8 cellular contexts compared by ENCODE assay signal in the genomic region with DNA sequence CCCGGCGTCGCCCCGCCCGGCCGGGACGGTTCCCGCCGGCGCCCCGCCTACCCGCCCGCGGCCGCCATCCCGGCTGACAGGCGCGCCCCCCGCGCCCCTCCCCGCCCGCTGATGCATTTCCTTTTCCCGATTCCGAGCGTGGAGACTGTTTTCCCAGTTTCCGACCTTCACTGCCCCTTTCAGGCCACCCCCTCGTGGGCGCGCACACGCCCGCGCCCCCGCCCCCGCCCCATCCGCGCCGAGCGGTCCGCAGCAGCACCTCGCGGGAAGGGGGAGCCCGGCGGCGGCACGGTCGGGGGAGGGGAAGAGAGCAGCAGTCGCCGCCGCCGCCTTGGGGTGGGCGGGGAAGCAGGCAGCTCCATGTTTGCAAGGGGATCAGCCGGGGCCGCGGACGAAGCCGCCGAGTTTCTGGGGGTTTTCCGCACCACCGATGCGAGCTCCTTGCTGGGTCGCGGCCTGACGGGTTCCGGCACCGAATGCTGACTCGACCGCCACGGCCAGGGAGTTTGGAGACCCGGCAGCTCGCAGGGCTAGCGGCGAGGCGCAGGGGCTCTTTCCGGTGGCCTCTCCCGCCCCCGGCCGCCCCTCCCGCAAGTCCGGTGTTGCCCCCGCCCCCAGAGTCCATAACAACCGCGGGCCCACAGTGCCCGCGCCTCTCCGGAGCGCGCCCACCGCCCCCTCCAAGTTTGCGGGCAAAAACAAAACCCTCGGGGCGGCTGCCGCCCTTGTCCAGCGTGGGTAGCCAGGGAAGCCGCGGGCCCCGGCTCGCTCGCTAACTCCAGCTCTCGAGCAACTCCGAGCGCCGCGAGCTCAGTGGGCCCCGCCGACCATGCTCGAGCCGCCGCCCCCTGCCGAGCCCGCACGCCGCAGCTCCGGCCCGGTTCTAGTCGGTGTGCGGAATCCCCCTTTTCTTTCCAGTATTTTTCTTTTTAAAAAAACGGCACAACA. TPM values are rescaled to one million over a fixed set of nuclear protein-coding genes. Genes with fewer than 3 reads are reported as not detected.
DNase-seq lines count a peak whose midpoint lies in the region; ATAC-seq and TF ChIP-seq lines count a peak whose summit lies in the region.

No MANE protein-coding gene starts in this region.

- CTCF ChIA-PET in A673 (lab: Charles Lee) (interaction anchor here (1.8 to 4.4 kb wide), 2 partner anchors 87 kb away, joined by 4 to 21 read pairs; a partner anchor contains a TSS), RWPE1 (lab: Yijun Ruan, JAX) (interaction anchor here (0.6 to 0.7 kb wide), 2 partner anchors 183 to 258 kb away, joined by 3 to 6 read pairs; no protein-coding TSS in a partner anchor)

- H3K18ac ChIP-seq in H9 (ENCODE audit: insufficient read length, low read depth, low read length): no peak overlapping the region

- no peak overlapping the region for H3K23ac ChIP-seq in H9 (ENCODE audit: insufficient read length, low read depth, low read length)

- no peaks in the 10 kb centered on the region for H3K27me3 ChIP-seq in A673 (replicated peaks; ENCODE audit: insufficient read depth, low read depth, low read length, poor library complexity)
- no peaks in the 10 kb centered on the region for H3K27me3 ChIP-seq in H9 (ENCODE audit: insufficient read depth, low read length)
- H3K27me3 ChIP-seq in transverse colon: no peaks in the 10 kb centered on the region

- H3K9me3 ChIP-seq in A673 (ENCODE audit: low read depth, low read length, poor library complexity, severe bottlenecking): no peaks in the 10 kb centered on the region
- H3K9me3 ChIP-seq in H9 (ENCODE audit: control insufficient read depth, low read depth, low read length): no peaks in the 10 kb centered on the region
- H3K9me3 ChIP-seq in transverse colon: no peaks in the 10 kb centered on the region

- H3K27ac ChIP-seq in A673 (ENCODE audit: low read depth, low read length, poor library complexity, severe bottlenecking): peak overlapping the region; percentile 94
- no peak overlapping the region for H3K27ac ChIP-seq in H9 (ENCODE audit: insufficient read length, low read depth, low read length)
- peak overlapping the region; percentile 99 for H3K27ac ChIP-seq in RWPE1
- peak overlapping the region; percentile 98 to 99 (median 98) for H3K27ac ChIP-seq in transverse colon

- no peak overlapping the region for H3K4ac ChIP-seq in H9 (ENCODE audit: low read depth, low read length)

- peaks cover 2% of the 10 kb centered on the region; the same call in 1 of the 2 replicates for H3K79me2 ChIP-seq in H9 (ENCODE audit: insufficient read depth, low read length)

- H3K4me2 ChIP-seq in H9 (ENCODE audit: insufficient read depth, insufficient read length, low read length): peak overlapping the region; percentile 79

- H3K56ac ChIP-seq in H9 (ENCODE audit: insufficient read length, low read depth, low read length): no peak overlapping the region

- H3K4me1 ChIP-seq in A673 (ENCODE audit: insufficient read depth, low read length, poor library complexity, severe bottlenecking): peaks cover under 1% of the 10 kb centered on the region
- no peaks in the 10 kb centered on the region for H3K4me1 ChIP-seq in H9 (ENCODE audit: insufficient read depth, low read length)
- peaks cover under 1 to 22% (median 17%) of the 10 kb centered on the region in 4 donors for H3K4me1 ChIP-seq in transverse colon

- no peak for ATAC-seq in GM18519 (IDR thresholded peaks at IDR 0.05; ENCODE audit: low FRiP score, unreplicated experiment)

- no peak overlapping the region for H3T11ph ChIP-seq in H9 (ENCODE audit: low read length)

- H3K36me3 ChIP-seq in A673 (ENCODE audit: insufficient read depth, low read length, poor library complexity, severe bottlenecking): no peaks in the 10 kb centered on the region
- no peaks in the 10 kb centered on the region for H3K36me3 ChIP-seq in transverse colon

- peaks cover 4% of the 10 kb centered on the region for H3K27me3 Mint-ChIP-seq in H9 (ENCODE audit: low read depth)

- H2BK5ac ChIP-seq in H9 (ENCODE audit: insufficient read length, low read length): no peak overlapping the region

- H3K27ac Mint-ChIP-seq in H9: peak overlapping the region; percentile 39 to 87 (median 70); a peak in 6 of 7 replicates

- no TSS peak for BruUV-seq in A673 (replicated peaks; lab: Mats Ljungman, UMichigan)

- TF ChIP-seq CTCF in A673 (conservative IDR thresholded peaks at IDR 0.05; ENCODE audit: low read depth, low read length) (no peak), H9 (conservative IDR thresholded peaks at IDR 0.05) (no peak), RWPE1 (conservative IDR thresholded peaks at IDR 0.05; ENCODE audit: low read depth) (no peak), transverse colon (IDR thresholded peaks at IDR 0.05) (no peak)

- no peaks in the 10 kb centered on the region for H4K20me1 ChIP-seq in H9 (ENCODE audit: control insufficient read depth, insufficient read depth, insufficient read length)

- H2BK20ac ChIP-seq in H9 (ENCODE audit: low read depth, low read length, poor library complexity, severe bottlenecking): no peak overlapping the region

- H3K4me3 Mint-ChIP-seq in H9: peak overlapping the region; percentile 78 to 89

- H2BK12ac ChIP-seq in H9 (ENCODE audit: insufficient read length, low read depth, low read length): no peak overlapping the region

- no peak overlapping the region for H4K5ac ChIP-seq in H9 (ENCODE audit: insufficient read length, low read depth, low read length)

- no peak for TF ChIP-seq POLR2A in transverse colon (IDR thresholded peaks at IDR 0.05)

- H3K36me3 Mint-ChIP-seq in H9 (ENCODE audit: insufficient read depth in 1 of 3, low read depth in 3 of 3): no peaks in the 10 kb centered on the region

- no peak overlapping the region for H2BK15ac ChIP-seq in H9 (ENCODE audit: low read depth, low read length)

- in situ Hi-C loops in transverse colon (cut with MboI; ENCODE audit: low pct_ligation_motif_present in 1 of 4, low pct_unique_long_range_greater_than_20kb in 1 of 4, low sequenced_read_pairs in 3 of 4): loop anchor here in 1 of 4 donors (10.0 kb wide), 1 partner anchor 90 kb away; a partner anchor contains a TSS

- intact Hi-C loops in A673 (cut with micrococcal nuclease; ENCODE audit: unreplicated experiment): loop anchor here (5.0 kb wide), 3 partner anchors 143 to 188 kb away; a partner anchor contains a TSS
- intact Hi-C loops in head of caudate nucleus (cut with DNase I): loop anchor here (2.0 to 10.0 kb wide), 3 partner anchors 86 to 190 kb away; a partner anchor contains a TSS
- intact Hi-C loops in posterior cingulate gyrus (cut with DNase I): loop anchor here (2.0 to 5.0 kb wide), 3 partner anchors 87 to 173 kb away; a partner anchor contains a TSS
- intact Hi-C loops in transverse colon (cut with DNase I; ENCODE audit: low total_unique reads): loop anchor here (5.0 kb wide), 1 partner anchor 123 kb away; a partner anchor contains a TSS

- peak overlapping the region; percentile 81 for H3K4me3 ChIP-seq in A673 (ENCODE audit: low read depth, low read length, poor library complexity, severe bottlenecking)
- H3K4me3 ChIP-seq in transverse colon: peak overlapping the region; percentile 63 to 83 (median 80)

- DNase-seq in A673 (ENCODE audit: low spot score) (peak; percentile 78), H9 (peak; percentile 65), RWPE1 (ENCODE audit: low spot score) (peak; percentile 50), activated gamma-delta T cell treated with Interleukin-2 at 50 U/mL for 16 hours (peak; percentile 76), head of caudate nucleus (peak in 34 of 42 donors; percentile 2 to 91 (median 74)), posterior cingulate gyrus (peak in 8 of 10 donors; percentile 29 to 94 (median 74)), transverse colon (peak; percentile 75)

- no peaks in the 10 kb centered on the region; a peak in 1 of 5 replicates for H3K9me3 Mint-ChIP-seq in H9

- H2AK5ac ChIP-seq in H9 (ENCODE audit: insufficient read length, low read length): no peak overlapping the region

- H4K8ac ChIP-seq in H9 (replicated peaks; ENCODE audit: insufficient read length, low read depth, low read length): no peak overlapping the region

- no peak for TF ChIP-seq EP300 in transverse colon (IDR thresholded peaks at IDR 0.05; ENCODE audit: low read depth)

- peak overlapping the region; percentile 72 for H3K9ac ChIP-seq in H9 (ENCODE audit: extremely low read depth, insufficient read length, low read length)

- H3K79me1 ChIP-seq in H9 (ENCODE audit: insufficient read depth, low read depth, low read length, poor library complexity, severe bottlenecking): no peaks in the 10 kb centered on the region

- H2BK120ac ChIP-seq in H9 (ENCODE audit: low read depth, low read length, poor library complexity, severe bottlenecking): no peak overlapping the region

- WGBS in H9 (ENCODE audit: extremely low coverage, insufficient read length, low lambda C conversion rate): no CpG with 5 or more reads among the region's 117 CpGs
- WGBS in transverse colon (ENCODE audit: low coverage in 1 of 2), 2 donors: 0% methylated on average over 45 of the region's 117 CpGs; no CpG with 5 or more reads in 1 of the 2 donors

- no peak overlapping the region for H2AFZ ChIP-seq in H9 (ENCODE audit: low read length)

- H3K4me1 Mint-ChIP-seq in H9: peaks cover 21 to 28% of the 10 kb centered on the region in 2 experiments

- no peak overlapping the region for H4K91ac ChIP-seq in H9 (ENCODE audit: insufficient read length, low read depth, low read length)

- no peak overlapping the region; the same call in 1 of the 2 replicates for H3K14ac ChIP-seq in H9 (ENCODE audit: insufficient read depth, low read length)

- POLR2A ChIA-PET in A673 (lab: Charles Lee; ENCODE audit: low non-redundant PET): interaction anchor here (0.5 to 0.7 kb wide), 5 partner anchors 74 to 253 kb away, joined by 3 to 9 read pairs (median 5); a partner anchor contains a TSS
- POLR2A ChIA-PET in RWPE1 (lab: Yijun Ruan, JAX; ENCODE audit: low non-redundant PET): interaction anchor here (0.6 to 1.5 kb wide), 4 partner anchors 78 to 269 kb away, joined by 3 to 11 read pairs (median 6); a partner anchor contains a TSS

- H3K23me2 ChIP-seq in H9 (ENCODE audit: insufficient read length, low read depth, low read length, poor library complexity, severe bottlenecking): peaks cover 22% of the 10 kb centered on the region

RNA-seq across cellular contexts. Expression of a gene that starts 3.3 kb away (rescaled TPM):
- total RNA-seq in A673 (2021): 74.7 and 86.3 TPM in 2 replicates
- 99.1 and 102 TPM in 2 replicates for total RNA-seq in H9 (2021)
- total RNA-seq in transverse colon: 10 to 100 TPM; 39.3 to 88.0 (median 72.6) TPM
